In the genomic region with DNA sequence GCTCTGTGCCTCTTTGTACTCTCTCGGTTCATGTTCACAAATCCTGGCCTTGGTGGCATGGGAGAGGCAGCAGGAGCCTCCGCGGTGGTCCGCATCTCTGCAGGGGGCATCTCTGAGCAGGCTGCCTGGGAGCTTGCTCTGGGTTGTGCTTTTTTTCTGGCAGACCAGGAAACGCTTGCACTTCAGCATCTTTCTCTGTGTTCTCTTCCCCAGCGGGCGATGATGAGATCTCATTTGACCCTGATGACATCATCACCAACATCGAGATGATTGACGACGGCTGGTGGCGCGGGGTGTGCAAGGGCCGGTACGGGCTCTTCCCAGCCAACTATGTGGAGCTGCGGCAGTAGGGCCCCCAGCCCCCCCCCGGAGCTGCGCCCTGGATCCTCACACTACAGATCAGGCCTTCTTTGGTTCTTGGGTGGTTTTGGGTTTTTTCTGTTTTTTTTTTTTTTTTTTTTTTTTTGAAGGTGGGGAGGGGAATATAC, we compare ENCODE assay signal across 22 cellular contexts. TPM values are rescaled to one million over a fixed set of nuclear protein-coding genes. Genes with fewer than 3 reads are reported as not detected.
"Had no signal": no experiment of that assay in that cellular context is flagged by ENCODE, and none has a peak within 500 bp of the region (broad histone marks: within the 10 kb centered on the region; RNA-seq: fewer than 3 reads in every experiment).

No MANE protein-coding gene starts in this region.

- H3K27me3 ChIP-seq: adrenal gland, esophagus squamous epithelium, gastrocnemius medialis, tibial artery had no signal

- H3K4me1 ChIP-seq: adrenal gland, esophagus squamous epithelium, gastrocnemius medialis, left lung had no signal

- H3K9me3 ChIP-seq: adrenal gland, esophagus squamous epithelium, gastrocnemius medialis, left lung, tibial artery had no signal

- H3K4me3 ChIP-seq: adrenal gland, coronary artery, esophagus squamous epithelium, gastrocnemius medialis, left lung, skin epidermis, tibial artery had no signal

- ATAC-seq: activated CD8-positive, alpha-beta T cell treated with anti-CD3 and anti-CD28 coated beads, Interleukin-2, amount 10 ng/mL, durations not matched to agents 7 days and 5 days; gastrocnemius medialis; left lung; right cardiac atrium had no signal

- FAIRE-seq: TTC549 had no signal

- H3K27ac ChIP-seq: adrenal gland, coronary artery, esophagus squamous epithelium, gastrocnemius medialis, left lung, skin epidermis, tibial artery, WERI-Rb-1 had no signal

- DNase-seq: activated CD4-positive, alpha-beta T cell treated with anti-CD3 and anti-CD28 coated beads for 1 hour; activated CD4-positive, alpha-beta T cell treated with anti-CD3 and anti-CD28 coated beads, Interleukin-2, amount 50 U/mL, for 1 hour; activated CD8-positive, alpha-beta T cell treated with anti-CD3 and anti-CD28 coated beads, Interleukin-2, amount 10 ng/mL, durations not matched to agents 7 days and 5 days; activated naive CD4-positive, alpha-beta T cell; activated T-cell treated with anti-CD3 and anti-CD28 coated beads, Interleukin-2, amount 50 U/mL, for 1 hour; adrenal gland; cerebellar nuclear complex; endodermal cell; esophagus squamous epithelium; gastrocnemius medialis; hippocampal formation; kidney glomerular epithelial cell; right cardiac atrium; stimulated activated CD4-positive, alpha-beta T cell treated with anti-CD3 and anti-CD28 coated beads, Interleukin-1b, Interleukin-23, amount 100 ng/mL, for 48 hours; substantia nigra; T-helper 1 cell; tibial artery; WERI-Rb-1 had no signal

RNA-seq across cellular contexts. Expression of gene CTTN, which starts 36.5 kb away (rescaled TPM):
- total RNA-seq: activated CD8-positive, alpha-beta T cell treated with anti-CD3 and anti-CD28 coated beads, Interleukin-2, amount 10 ng/mL, durations not matched to agents 7 days and 5 days had no signal
